ENCODE assay signal across 15 cellular contexts in the genomic region with DNA sequence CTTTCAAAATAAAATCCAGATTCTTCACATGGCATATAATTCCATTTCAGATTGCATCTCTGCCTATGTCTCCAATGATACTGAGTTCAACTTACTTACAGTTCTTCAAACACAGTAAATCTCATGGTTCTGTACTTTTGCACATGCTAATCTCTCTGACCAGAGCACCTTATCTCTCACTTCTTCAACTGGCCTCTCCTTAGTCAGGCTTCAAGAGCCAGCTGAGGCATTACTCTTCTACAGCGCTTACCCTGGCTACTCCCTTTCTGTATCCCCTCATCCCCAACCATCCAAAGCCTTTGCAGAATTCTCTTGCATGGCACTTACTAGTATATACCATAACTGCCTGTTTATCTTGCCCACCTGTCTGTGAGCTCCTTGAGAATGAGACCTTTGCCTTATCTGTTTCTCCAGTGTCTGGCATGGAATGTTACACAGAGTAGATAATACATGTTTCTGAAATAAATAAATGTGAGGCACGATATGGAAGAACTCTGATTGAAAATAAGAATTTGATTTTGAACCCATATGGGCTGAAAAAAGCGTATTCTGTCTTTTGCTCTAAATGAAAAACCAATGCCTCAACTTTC. TPM values are rescaled to one million over a fixed set of nuclear protein-coding genes. Genes with fewer than 3 reads are reported as not detected.
DNase-seq lines count a peak whose midpoint lies in the region; ATAC-seq and TF ChIP-seq lines count a peak whose summit lies in the region.
"Had no signal": no experiment of that assay in that cellular context is flagged by ENCODE, and none has a peak within 500 bp of the region (broad histone marks: within the 10 kb centered on the region; RNA-seq: fewer than 3 reads in every experiment).

No MANE protein-coding gene starts in this region.

- no peak for ATAC-seq in CD8-positive, alpha-beta T cell
- ATAC-seq in naive B cell (ENCODE audit: low read depth in 2 of 2) (no peak), GM19395 (IDR thresholded peaks at IDR 0.05; ENCODE audit: unreplicated experiment) (no peak), HG03108 (IDR thresholded peaks at IDR 0.05; ENCODE audit: unreplicated experiment) (no peak)
- ATAC-seq: HCT116, PC-3 had no signal

- no peaks in the 10 kb centered on the region for H3K36me3 Mint-ChIP-seq in CD8-positive, alpha-beta T cell
- H3K36me3 Mint-ChIP-seq in naive B cell = peaks cover 7 to 19% of the 10 kb centered on the region in 2 donors

- no peak for TF ChIP-seq CTCF in CD8-positive, alpha-beta T cell (IDR thresholded peaks at IDR 0.05)

- H3K4me1 Mint-ChIP-seq in CD8-positive, alpha-beta T cell (ENCODE audit: low read depth) = peaks cover 23% of the 10 kb centered on the region
- H3K4me1 Mint-ChIP-seq in naive B cell = peaks cover 10 to 20% (median 17%) of the 10 kb centered on the region in 3 donors

- peak overlapping the region; percentile 20 for H3K27ac Mint-ChIP-seq in CD8-positive, alpha-beta T cell
- H3K27ac Mint-ChIP-seq in naive B cell = peak overlapping the region in 4 of 6 donors; percentile 17 to 54 (median 40)

- no peak overlapping the region for H3K27ac ChIP-seq in CD8-positive, alpha-beta T cell (ENCODE audit: low read depth, low read length)
- H3K27ac ChIP-seq: BLaER1 treated with 17β-estradiol and CSF1 and Interleukin-3, amounts not matched to agents 10 nM and 100 nM had no signal

- H3K9me3 Mint-ChIP-seq in CD8-positive, alpha-beta T cell = no peaks in the 10 kb centered on the region
- peaks cover 0 to 4% (median 0%) of the 10 kb centered on the region in 7 donors for H3K9me3 Mint-ChIP-seq in naive B cell

- no peak overlapping the region for H3K4me3 ChIP-seq in CD8-positive, alpha-beta T cell (ENCODE audit: low read depth, low read length)
- H3K4me3 ChIP-seq: BLaER1 treated with 17β-estradiol and CSF1 and Interleukin-3, amounts not matched to agents 10 nM and 100 nM had no signal

- no peaks in the 10 kb centered on the region for H3K36me3 ChIP-seq in CD8-positive, alpha-beta T cell (ENCODE audit: insufficient read depth, low read length)

- H3K4me1 ChIP-seq in CD8-positive, alpha-beta T cell (ENCODE audit: insufficient read depth, low read length) = no peaks in the 10 kb centered on the region

- no peaks in the 10 kb centered on the region for H3K27me3 Mint-ChIP-seq in CD8-positive, alpha-beta T cell (ENCODE audit: low read depth)
- no peaks in the 10 kb centered on the region for H3K27me3 Mint-ChIP-seq in naive B cell

- CTCF ChIA-PET in CD8-positive, alpha-beta T cell (lab: Charles Lee) = interaction anchor here (0.5 kb wide), 1 partner anchor 255 kb away, joined by 3 read pairs; no protein-coding TSS in a partner anchor

- no peaks in the 10 kb centered on the region for H3K27me3 ChIP-seq in CD8-positive, alpha-beta T cell (ENCODE audit: insufficient read depth, low read length)
- H3K27me3 ChIP-seq: BLaER1 treated with 17β-estradiol and CSF1 and Interleukin-3, amounts not matched to agents 10 nM and 100 nM had no signal

- POLR2A ChIA-PET in CD8-positive, alpha-beta T cell (lab: Charles Lee) = interaction anchor here (0.5 kb wide), 1 partner anchor 115 kb away, joined by 3 read pairs; no protein-coding TSS in a partner anchor

- DNase-seq in CD8-positive, alpha-beta T cell = no peak
- DNase-seq in OCI-M2 (lab: John Stamatoyannopoulos, UW; ENCODE audit: unreplicated experiment) (peak; percentile 35), amniotic epithelial cell (ENCODE audit: low read depth) (peak; percentile 4), naive B cell (no peak), DMS79 treated with DMSO at 0.1 percent for 48 hours (lab: John Stamatoyannopoulos, UW) (no peak)
- DNase-seq: GDM1, GOT3, NCI-H1694 treated with DMSO at 0.1 percent for 48 hours, NCI-H510A, NCI-H82, PC-3 had no signal

- intact Hi-C loops in CD8-positive, alpha-beta T cell (cut with DNase I, micrococcal nuclease) = no loop called here

- H3K4me3 Mint-ChIP-seq in CD8-positive, alpha-beta T cell = no peak overlapping the region
- no peak overlapping the region for H3K4me3 Mint-ChIP-seq in naive B cell

- H3K9me3 ChIP-seq in CD8-positive, alpha-beta T cell (ENCODE audit: low read length) = no peaks in the 10 kb centered on the region

RNA-seq across cellular contexts. Expression of a gene that starts 49.1 kb away (rescaled TPM):
- total RNA-seq in CD8-positive, alpha-beta T cell = 10 to 100 TPM; 53.5 to 56.4 TPM
- 100 to 1,000 TPM in 2 of 6 donors, 10 to 100 TPM in 4; 28.4 to 148 (median 55.7) TPM for polyA plus RNA-seq in naive B cell (ENCODE audit: low read depth in 6 of 6)

RNA-seq across cellular contexts. Expression of a gene that starts 49.8 kb away (rescaled TPM):
- 1 to 10 TPM; 2.9 to 3.7 TPM for total RNA-seq in CD8-positive, alpha-beta T cell
- 10 to 100 TPM in 2 of 6 donors, 1 to 10 TPM in 4; 6.7 to 14.3 (median 9.5) TPM for polyA plus RNA-seq in naive B cell (ENCODE audit: low read depth in 6 of 6)

Comparison
In these comparisons a context has a peak if more than half of its experiments do, and no peak if none do; other contexts are left out.
1. DNase-seq: peak in OCI-M2 (single experiment) and amniotic epithelial cell (single experiment); none in CD8-positive, alpha-beta T cell (0 of 7), naive B cell (single experiment) and DMS79 treated with DMSO at 0.1 percent for 48 hours (single experiment).